8 cellular contexts compared by ENCODE assay signal in the genomic region with DNA sequence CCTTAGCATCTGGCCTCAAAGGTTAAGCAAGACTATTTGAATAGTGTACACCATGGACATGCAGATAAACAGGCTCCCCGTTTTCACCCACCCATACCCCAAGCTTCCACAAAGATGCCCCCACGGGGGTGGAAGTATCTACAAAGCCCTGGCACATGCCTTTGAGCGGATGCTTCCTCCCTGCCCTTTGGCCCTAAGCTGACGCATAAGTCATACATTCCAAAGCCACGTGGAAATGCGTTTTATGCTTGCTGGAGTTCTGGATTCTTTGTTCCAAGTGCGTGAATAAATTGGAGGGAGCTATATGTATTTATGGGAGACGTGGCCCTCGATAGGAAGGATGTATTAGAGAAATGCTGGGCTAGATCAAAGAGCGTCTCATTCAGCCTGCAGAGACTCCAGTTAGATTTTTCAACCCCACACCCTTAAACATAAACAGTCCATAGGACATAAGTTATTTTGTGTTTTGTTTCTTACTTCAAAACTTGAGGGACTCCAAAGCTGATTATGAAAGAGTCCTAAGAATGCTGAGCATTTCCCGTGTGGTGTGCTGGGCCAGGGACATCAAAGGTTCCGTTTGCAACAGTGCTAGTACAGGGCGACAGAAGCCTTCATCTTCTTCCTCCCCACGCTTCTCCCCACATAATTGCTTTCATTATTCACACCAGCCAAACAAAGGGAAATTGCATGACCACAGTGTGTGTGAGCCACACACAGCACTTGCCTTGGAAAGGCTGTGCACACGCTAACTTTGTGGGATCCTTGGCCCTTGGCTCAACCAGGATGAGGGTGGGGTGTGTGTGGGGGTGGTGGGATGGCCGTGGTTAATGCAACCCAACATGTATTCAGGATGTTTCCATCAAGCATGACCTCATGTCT.
DNase-seq lines count a peak whose midpoint lies in the region; ATAC-seq and TF ChIP-seq lines count a peak whose summit lies in the region.

No MANE protein-coding gene starts in this region.

- POLR2A ChIA-PET in activated CD4-positive, alpha-beta T cell treated with anti-CD3 and anti-CD28 coated beads for 36 hours (lab: Charles Lee) = no interaction called here

- H3K36me3 Mint-ChIP-seq in activated CD4-positive, alpha-beta T cell treated with anti-CD3 and anti-CD28 coated beads for 36 hours (ENCODE audit: low read depth) = no peaks in the 10 kb centered on the region
- no peaks in the 10 kb centered on the region for H3K36me3 Mint-ChIP-seq in activated T-cell treated with anti-CD3 and anti-CD28 coated beads, Interleukin-2, amount 50 U/mL, for 24 hours (ENCODE audit: low read depth)

- TF ChIP-seq CTCF in left ventricle myocardium inferior (IDR thresholded peaks at IDR 0.05; ENCODE audit: borderline replicate concordance) = no peak

- peak overlapping the region; percentile 75 for H3K27ac ChIP-seq in left ventricle myocardium inferior (replicated peaks)

- no peaks in the 10 kb centered on the region for H3K9me3 ChIP-seq in left ventricle myocardium inferior (replicated peaks)

- ATAC-seq in activated CD4-positive, alpha-beta T cell treated with anti-CD3 and anti-CD28 coated beads for 36 hours = peak; percentile 69
- no peak for ATAC-seq in GM21423 (IDR thresholded peaks at IDR 0.05; ENCODE audit: unreplicated experiment)

- no peaks in the 10 kb centered on the region for H3K9me3 Mint-ChIP-seq in activated CD4-positive, alpha-beta T cell treated with anti-CD3 and anti-CD28 coated beads for 36 hours (ENCODE audit: low read depth)
- H3K9me3 Mint-ChIP-seq in activated T-cell treated with anti-CD3 and anti-CD28 coated beads, Interleukin-2, amount 50 U/mL, for 24 hours = no peaks in the 10 kb centered on the region

- no peaks in the 10 kb centered on the region for H3K36me3 ChIP-seq in left ventricle myocardium inferior

- H3K27me3 ChIP-seq in left ventricle myocardium inferior (ENCODE audit: low read depth) = no peaks in the 10 kb centered on the region

- no peak for DNase-seq in activated CD4-positive, alpha-beta T cell treated with anti-CD3 and anti-CD28 coated beads for 36 hours
- no peak for DNase-seq in activated CD4-positive, alpha-beta T cell treated with anti-CD3 and anti-CD28 coated beads, Interleukin-2, amount 50 U/mL, for 1 hour
- DNase-seq in activated T-cell treated with anti-CD3 and anti-CD28 coated beads, Interleukin-2, amount 50 U/mL, for 24 hours = no peak
- DNase-seq in left ventricle myocardium inferior = no peak
- DNase-seq in stimulated activated naive CD4-positive, alpha-beta T cell treated with Interleukin-2 at 50 U/mL for 16 hours (lab: John Stamatoyannopoulos, UW) = peak; percentile 26
- DNase-seq in NCI-H748 (lab: John Stamatoyannopoulos, UW; ENCODE audit: unreplicated experiment) = no peak
- DNase-seq in NK-92 (lab: John Stamatoyannopoulos, UW; ENCODE audit: unreplicated experiment) = no peak

- peaks cover 76% of the 10 kb centered on the region for H3K4me1 ChIP-seq in left ventricle myocardium inferior

- H3K4me3 Mint-ChIP-seq in activated CD4-positive, alpha-beta T cell treated with anti-CD3 and anti-CD28 coated beads for 36 hours = no peak overlapping the region
- no peak overlapping the region for H3K4me3 Mint-ChIP-seq in activated T-cell treated with anti-CD3 and anti-CD28 coated beads, Interleukin-2, amount 50 U/mL, for 24 hours

- intact Hi-C loops in activated CD4-positive, alpha-beta T cell treated with anti-CD3 and anti-CD28 coated beads for 36 hours (cut with DNase I, micrococcal nuclease) = no loop called here
- intact Hi-C loops in left ventricle myocardium inferior (cut with micrococcal nuclease) = no loop called here

- H3K27ac Mint-ChIP-seq in activated CD4-positive, alpha-beta T cell treated with anti-CD3 and anti-CD28 coated beads for 36 hours = peak overlapping the region; percentile 40
- peak overlapping the region; percentile 37 for H3K27ac Mint-ChIP-seq in activated T-cell treated with anti-CD3 and anti-CD28 coated beads, Interleukin-2, amount 50 U/mL, for 24 hours

- H3K27me3 Mint-ChIP-seq in activated CD4-positive, alpha-beta T cell treated with anti-CD3 and anti-CD28 coated beads for 36 hours = no peaks in the 10 kb centered on the region
- no peaks in the 10 kb centered on the region for H3K27me3 Mint-ChIP-seq in activated T-cell treated with anti-CD3 and anti-CD28 coated beads, Interleukin-2, amount 50 U/mL, for 24 hours

- CTCF ChIA-PET in activated CD4-positive, alpha-beta T cell treated with anti-CD3 and anti-CD28 coated beads for 36 hours (lab: Charles Lee) = interaction anchor here (0.9 to 2.3 kb wide), 2 partner anchors 27 to 53 kb away, joined by 3 to 7 read pairs; no protein-coding TSS in a partner anchor

- H3K4me3 ChIP-seq in left ventricle myocardium inferior = no peak overlapping the region

- H3K4me1 Mint-ChIP-seq in activated CD4-positive, alpha-beta T cell treated with anti-CD3 and anti-CD28 coated beads for 36 hours = peaks cover 17% of the 10 kb centered on the region
- H3K4me1 Mint-ChIP-seq in activated T-cell treated with anti-CD3 and anti-CD28 coated beads, Interleukin-2, amount 50 U/mL, for 24 hours (ENCODE audit: low read depth) = peaks cover 26% of the 10 kb centered on the region
